ENCODE assay signal across 1 cellular context in the genomic region with DNA sequence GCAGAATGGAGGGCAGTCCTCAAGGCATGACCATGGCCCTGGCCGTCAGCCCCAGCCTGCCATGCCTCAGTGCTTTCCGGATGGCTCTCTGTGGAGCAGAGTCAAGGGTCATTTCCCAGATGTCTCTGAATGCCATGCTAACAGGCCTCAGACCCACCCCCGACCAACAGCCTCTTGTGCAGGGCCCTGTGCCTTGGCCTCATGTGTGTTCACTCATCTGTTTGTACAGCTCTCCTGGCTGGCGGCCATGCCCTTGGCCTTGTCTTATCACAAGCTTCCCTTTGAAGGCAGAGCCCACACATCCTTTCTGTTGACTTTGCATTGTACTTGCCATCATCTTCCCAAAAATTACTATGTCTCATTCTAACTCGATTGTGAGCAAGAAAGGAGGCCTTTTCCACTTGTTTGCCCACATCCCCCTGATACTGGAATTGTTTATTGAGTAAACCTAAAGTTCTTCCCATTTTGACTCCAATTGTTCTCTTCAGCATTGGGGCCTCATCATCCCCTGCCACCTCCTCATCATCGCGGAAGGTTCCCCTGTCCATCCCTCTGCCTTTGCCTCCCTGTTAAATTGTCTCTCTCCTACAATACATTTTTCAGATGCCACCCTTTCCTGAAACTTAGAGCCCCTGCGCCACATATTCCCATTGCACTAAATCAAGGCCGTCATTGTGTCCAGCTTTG.
A peak's percentile ranks its signal among the peaks of the same experiment; 100 is the strongest.
TF ChIP-seq lines count a peak whose summit lies in the region.

No MANE protein-coding gene starts in this region.

TF ChIP-seq in HepG2, 621 proteins besides CTCF, POLR2A, EP300 and RAD21 (continued from another document and continues in another):
- TF ChIP-seq, protein P1, sequence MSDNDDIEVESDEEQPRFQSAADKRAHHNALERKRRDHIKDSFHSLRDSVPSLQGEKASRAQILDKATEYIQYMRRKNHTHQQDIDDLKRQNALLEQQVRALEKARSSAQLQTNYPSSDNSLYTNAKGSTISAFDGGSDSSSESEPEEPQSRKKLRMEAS (IDR thresholded peaks at IDR 0.05), result peak; percentile 60
- TF ChIP-seq SYNCRIP (IDR thresholded peaks at IDR 0.05; ENCODE audit: insufficient read depth, low read depth, low read length) (no peak), SOX5 (CRISPR knock-in tag; IDR thresholded peaks at IDR 0.05; ENCODE audit: borderline replicate concordance) (peak; percentile 93), GATAD2A (CRISPR knock-in tag; IDR thresholded peaks at IDR 0.05) (peak; percentile 85), RARA (CRISPR knock-in tag; IDR thresholded peaks at IDR 0.05) (peak; percentile 89), FOXO1 (CRISPR knock-in tag; IDR thresholded peaks at IDR 0.05) (peak; percentile 57; the same call in 1 of the 2 replicates), ZNF350 (CRISPR knock-in tag; IDR thresholded peaks at IDR 0.05; ENCODE audit: borderline replicate concordance, low read depth) (peak; percentile 65; the same call in 1 of the 2 replicates), HIVEP1 (CRISPR knock-in tag; IDR thresholded peaks at IDR 0.05) (no peak), ZNF432 (CRISPR knock-in tag; IDR thresholded peaks at IDR 0.05; ENCODE audit: borderline replicate concordance) (no peak), MYNN (CRISPR knock-in tag; IDR thresholded peaks at IDR 0.05; ENCODE audit: low read depth) (no peak), ZNF552 (CRISPR knock-in tag; IDR thresholded peaks at IDR 0.05; ENCODE audit: borderline replicate concordance) (no peak), ZNF382 (CRISPR knock-in tag; IDR thresholded peaks at IDR 0.05; ENCODE audit: borderline replicate concordance) (no peak), ISL2 (CRISPR knock-in tag; IDR thresholded peaks at IDR 0.05) (peak; percentile 84; the same call in 1 of the 2 replicates), PHF5A (CRISPR knock-in tag; IDR thresholded peaks at IDR 0.05; ENCODE audit: low read depth, unreplicated experiment) (no peak), MTA3 (CRISPR knock-in tag; IDR thresholded peaks at IDR 0.05) (no peak), KLF16 (CRISPR knock-in tag; IDR thresholded peaks at IDR 0.05) (peak in 1 of 2 experiments; percentile 61; a peak in 1 of 4 replicates), CBFB (CRISPR knock-in tag; IDR thresholded peaks at IDR 0.05) (peak; percentile 71), ZNF546 (CRISPR knock-in tag; conservative IDR thresholded peaks at IDR 0.05) (no peak), MTA1 (CRISPR knock-in tag; IDR thresholded peaks at IDR 0.05; ENCODE audit: borderline replicate concordance) (peak; percentile 50; the same call in 1 of the 2 replicates), TCF12 (IDR thresholded peaks at IDR 0.05) (no peak), TCF12 (CRISPR knock-in tag; IDR thresholded peaks at IDR 0.05) (no peak), CEBPG (CRISPR knock-in tag; IDR thresholded peaks at IDR 0.05) (peak; percentile 30; the same call in 1 of the 2 replicates), EED (CRISPR knock-in tag; IDR thresholded peaks at IDR 0.05) (no peak), NFKBIZ (CRISPR knock-in tag; IDR thresholded peaks at IDR 0.05) (peak; percentile 40; the same call in 1 of the 2 replicates), ZNF543 (CRISPR knock-in tag; IDR thresholded peaks at IDR 0.05) (0 out of 2 replicates have a peak, but pooled peaks have one; percentile 47), ZBTB7A (CRISPR knock-in tag; IDR thresholded peaks at IDR 0.05) (no peak), ZNF615 (CRISPR knock-in tag; IDR thresholded peaks at IDR 0.05; ENCODE audit: borderline replicate concordance) (no peak), SRF (IDR thresholded peaks at IDR 0.05; ENCODE audit: low read depth, low read length) (no peak), NONO (IDR thresholded peaks at IDR 0.05) (no peak), NONO (CRISPR knock-in tag; conservative IDR thresholded peaks at IDR 0.05) (no peak; the same call in 1 of the 2 replicates), FIP1L1 (IDR thresholded peaks at IDR 0.05; ENCODE audit: borderline replicate concordance, insufficient read depth, low read depth, low read length) (no peak), TOPORS (CRISPR knock-in tag; IDR thresholded peaks at IDR 0.05) (no peak), ZNF124 (CRISPR knock-in tag; IDR thresholded peaks at IDR 0.05) (no peak), MTF2 (CRISPR knock-in tag; IDR thresholded peaks at IDR 0.05; ENCODE audit: borderline replicate concordance) (no peak), ZNF644 (CRISPR knock-in tag; IDR thresholded peaks at IDR 0.05; ENCODE audit: low read depth) (peak; percentile 40; the same call in 1 of the 2 replicates), ZKSCAN8 (CRISPR knock-in tag; IDR thresholded peaks at IDR 0.05; ENCODE audit: borderline replicate concordance) (peak; percentile 39; the same call in 1 of the 2 replicates), JUNB (CRISPR knock-in tag; IDR thresholded peaks at IDR 0.05; ENCODE audit: borderline replicate concordance) (peak; percentile 46; the same call in 1 of the 2 replicates)
- TF ChIP-seq, protein P2, sequence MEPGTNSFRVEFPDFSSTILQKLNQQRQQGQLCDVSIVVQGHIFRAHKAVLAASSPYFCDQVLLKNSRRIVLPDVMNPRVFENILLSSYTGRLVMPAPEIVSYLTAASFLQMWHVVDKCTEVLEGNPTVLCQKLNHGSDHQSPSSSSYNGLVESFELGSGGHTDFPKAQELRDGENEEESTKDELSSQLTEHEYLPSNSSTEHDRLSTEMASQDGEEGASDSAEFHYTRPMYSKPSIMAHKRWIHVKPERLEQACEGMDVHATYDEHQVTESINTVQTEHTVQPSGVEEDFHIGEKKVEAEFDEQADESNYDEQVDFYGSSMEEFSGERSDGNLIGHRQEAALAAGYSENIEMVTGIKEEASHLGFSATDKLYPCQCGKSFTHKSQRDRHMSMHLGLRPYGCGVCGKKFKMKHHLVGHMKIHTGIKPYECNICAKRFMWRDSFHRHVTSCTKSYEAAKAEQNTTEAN (CRISPR knock-in tag; conservative IDR thresholded peaks at IDR 0.05), result no peak
- TF ChIP-seq, protein P3, sequence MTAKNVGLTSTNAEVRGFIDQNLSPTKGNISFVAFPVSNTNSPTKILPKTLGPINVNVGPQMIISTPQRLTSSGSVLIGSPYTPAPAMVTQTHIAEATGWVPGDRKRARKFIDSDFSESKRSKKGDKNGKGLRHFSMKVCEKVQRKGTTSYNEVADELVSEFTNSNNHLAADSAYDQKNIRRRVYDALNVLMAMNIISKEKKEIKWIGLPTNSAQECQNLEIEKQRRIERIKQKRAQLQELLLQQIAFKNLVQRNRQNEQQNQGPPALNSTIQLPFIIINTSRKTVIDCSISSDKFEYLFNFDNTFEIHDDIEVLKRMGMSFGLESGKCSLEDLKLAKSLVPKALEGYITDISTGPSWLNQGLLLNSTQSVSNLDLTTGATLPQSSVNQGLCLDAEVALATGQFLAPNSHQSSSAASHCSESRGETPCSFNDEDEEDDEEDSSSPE (CRISPR knock-in tag; IDR thresholded peaks at IDR 0.05), result no peak
- TF ChIP-seq, protein P4, sequence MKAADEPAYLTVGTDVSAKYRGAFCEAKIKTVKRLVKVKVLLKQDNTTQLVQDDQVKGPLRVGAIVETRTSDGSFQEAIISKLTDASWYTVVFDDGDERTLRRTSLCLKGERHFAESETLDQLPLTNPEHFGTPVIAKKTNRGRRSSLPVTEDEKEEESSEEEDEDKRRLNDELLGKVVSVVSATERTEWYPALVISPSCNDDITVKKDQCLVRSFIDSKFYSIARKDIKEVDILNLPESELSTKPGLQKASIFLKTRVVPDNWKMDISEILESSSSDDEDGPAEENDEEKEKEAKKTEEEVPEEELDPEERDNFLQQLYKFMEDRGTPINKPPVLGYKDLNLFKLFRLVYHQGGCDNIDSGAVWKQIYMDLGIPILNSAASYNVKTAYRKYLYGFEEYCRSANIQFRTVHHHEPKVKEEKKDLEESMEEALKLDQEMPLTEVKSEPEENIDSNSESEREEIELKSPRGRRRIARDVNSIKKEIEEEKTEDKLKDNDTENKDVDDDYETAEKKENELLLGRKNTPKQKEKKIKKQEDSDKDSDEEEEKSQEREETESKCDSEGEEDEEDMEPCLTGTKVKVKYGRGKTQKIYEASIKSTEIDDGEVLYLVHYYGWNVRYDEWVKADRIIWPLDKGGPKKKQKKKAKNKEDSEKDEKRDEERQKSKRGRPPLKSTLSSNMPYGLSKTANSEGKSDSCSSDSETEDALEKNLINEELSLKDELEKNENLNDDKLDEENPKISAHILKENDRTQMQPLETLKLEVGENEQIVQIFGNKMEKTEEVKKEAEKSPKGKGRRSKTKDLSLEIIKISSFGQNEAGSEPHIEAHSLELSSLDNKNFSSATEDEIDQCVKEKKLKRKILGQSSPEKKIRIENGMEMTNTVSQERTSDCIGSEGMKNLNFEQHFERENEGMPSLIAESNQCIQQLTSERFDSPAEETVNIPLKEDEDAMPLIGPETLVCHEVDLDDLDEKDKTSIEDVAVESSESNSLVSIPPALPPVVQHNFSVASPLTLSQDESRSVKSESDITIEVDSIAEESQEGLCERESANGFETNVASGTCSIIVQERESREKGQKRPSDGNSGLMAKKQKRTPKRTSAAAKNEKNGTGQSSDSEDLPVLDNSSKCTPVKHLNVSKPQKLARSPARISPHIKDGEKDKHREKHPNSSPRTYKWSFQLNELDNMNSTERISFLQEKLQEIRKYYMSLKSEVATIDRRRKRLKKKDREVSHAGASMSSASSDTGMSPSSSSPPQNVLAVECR (CRISPR knock-in tag; IDR thresholded peaks at IDR 0.05; ENCODE audit: borderline replicate concordance), result peak; percentile 27; the same call in 1 of the 2 replicates
- TF ChIP-seq, protein P5, sequence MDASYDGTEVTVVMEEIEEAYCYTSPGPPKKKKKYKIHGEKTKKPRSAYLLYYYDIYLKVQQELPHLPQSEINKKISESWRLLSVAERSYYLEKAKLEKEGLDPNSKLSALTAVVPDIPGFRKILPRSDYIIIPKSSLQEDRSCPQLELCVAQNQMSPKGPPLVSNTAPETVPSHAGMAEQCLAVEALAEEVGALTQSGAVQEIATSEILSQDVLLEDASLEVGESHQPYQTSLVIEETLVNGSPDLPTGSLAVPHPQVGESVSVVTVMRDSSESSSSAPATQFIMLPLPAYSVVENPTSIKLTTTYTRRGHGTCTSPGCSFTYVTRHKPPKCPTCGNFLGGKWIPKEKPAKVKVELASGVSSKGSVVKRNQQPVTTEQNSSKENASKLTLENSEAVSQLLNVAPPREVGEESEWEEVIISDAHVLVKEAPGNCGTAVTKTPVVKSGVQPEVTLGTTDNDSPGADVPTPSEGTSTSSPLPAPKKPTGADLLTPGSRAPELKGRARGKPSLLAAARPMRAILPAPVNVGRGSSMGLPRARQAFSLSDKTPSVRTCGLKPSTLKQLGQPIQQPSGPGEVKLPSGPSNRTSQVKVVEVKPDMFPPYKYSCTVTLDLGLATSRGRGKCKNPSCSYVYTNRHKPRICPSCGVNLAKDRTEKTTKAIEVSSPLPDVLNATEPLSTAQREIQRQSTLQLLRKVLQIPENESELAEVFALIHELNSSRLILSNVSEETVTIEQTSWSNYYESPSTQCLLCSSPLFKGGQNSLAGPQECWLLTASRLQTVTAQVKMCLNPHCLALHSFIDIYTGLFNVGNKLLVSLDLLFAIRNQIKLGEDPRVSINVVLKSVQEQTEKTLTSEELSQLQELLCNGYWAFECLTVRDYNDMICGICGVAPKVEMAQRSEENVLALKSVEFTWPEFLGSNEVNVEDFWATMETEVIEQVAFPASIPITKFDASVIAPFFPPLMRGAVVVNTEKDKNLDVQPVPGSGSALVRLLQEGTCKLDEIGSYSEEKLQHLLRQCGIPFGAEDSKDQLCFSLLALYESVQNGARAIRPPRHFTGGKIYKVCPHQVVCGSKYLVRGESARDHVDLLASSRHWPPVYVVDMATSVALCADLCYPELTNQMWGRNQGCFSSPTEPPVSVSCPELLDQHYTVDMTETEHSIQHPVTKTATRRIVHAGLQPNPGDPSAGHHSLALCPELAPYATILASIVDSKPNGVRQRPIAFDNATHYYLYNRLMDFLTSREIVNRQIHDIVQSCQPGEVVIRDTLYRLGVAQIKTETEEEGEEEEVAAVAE (CRISPR knock-in tag; IDR thresholded peaks at IDR 0.05; ENCODE audit: borderline replicate concordance), result no peak; the same call in 1 of the 2 replicates
- TF ChIP-seq, protein P6, sequence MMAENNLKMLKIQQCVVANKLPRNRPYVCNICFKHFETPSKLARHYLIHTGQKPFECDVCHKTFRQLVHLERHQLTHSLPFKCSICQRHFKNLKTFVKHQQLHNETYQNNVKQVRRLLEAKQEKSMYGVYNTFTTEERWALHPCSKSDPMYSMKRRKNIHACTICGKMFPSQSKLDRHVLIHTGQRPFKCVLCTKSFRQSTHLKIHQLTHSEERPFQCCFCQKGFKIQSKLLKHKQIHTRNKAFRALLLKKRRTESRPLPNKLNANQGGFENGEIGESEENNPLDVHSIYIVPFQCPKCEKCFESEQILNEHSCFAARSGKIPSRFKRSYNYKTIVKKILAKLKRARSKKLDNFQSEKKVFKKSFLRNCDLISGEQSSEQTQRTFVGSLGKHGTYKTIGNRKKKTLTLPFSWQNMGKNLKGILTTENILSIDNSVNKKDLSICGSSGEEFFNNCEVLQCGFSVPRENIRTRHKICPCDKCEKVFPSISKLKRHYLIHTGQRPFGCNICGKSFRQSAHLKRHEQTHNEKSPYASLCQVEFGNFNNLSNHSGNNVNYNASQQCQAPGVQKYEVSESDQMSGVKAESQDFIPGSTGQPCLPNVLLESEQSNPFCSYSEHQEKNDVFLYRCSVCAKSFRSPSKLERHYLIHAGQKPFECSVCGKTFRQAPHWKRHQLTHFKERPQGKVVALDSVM (CRISPR knock-in tag; IDR thresholded peaks at IDR 0.05), result no peak
- TF ChIP-seq, protein P7, sequence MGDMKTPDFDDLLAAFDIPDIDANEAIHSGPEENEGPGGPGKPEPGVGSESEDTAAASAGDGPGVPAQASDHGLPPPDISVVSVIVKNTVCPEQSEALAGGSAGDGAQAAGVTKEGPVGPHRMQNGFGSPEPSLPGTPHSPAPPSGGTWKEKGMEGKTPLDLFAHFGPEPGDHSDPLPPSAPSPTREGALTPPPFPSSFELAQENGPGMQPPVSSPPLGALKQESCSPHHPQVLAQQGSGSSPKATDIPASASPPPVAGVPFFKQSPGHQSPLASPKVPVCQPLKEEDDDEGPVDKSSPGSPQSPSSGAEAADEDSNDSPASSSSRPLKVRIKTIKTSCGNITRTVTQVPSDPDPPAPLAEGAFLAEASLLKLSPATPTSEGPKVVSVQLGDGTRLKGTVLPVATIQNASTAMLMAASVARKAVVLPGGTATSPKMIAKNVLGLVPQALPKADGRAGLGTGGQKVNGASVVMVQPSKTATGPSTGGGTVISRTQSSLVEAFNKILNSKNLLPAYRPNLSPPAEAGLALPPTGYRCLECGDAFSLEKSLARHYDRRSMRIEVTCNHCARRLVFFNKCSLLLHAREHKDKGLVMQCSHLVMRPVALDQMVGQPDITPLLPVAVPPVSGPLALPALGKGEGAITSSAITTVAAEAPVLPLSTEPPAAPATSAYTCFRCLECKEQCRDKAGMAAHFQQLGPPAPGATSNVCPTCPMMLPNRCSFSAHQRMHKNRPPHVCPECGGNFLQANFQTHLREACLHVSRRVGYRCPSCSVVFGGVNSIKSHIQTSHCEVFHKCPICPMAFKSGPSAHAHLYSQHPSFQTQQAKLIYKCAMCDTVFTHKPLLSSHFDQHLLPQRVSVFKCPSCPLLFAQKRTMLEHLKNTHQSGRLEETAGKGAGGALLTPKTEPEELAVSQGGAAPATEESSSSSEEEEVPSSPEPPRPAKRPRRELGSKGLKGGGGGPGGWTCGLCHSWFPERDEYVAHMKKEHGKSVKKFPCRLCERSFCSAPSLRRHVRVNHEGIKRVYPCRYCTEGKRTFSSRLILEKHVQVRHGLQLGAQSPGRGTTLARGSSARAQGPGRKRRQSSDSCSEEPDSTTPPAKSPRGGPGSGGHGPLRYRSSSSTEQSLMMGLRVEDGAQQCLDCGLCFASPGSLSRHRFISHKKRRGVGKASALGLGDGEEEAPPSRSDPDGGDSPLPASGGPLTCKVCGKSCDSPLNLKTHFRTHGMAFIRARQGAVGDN (CRISPR knock-in tag; IDR thresholded peaks at IDR 0.05), result peak; percentile 86
